8 cellular contexts compared by ENCODE assay signal in the genomic region with DNA sequence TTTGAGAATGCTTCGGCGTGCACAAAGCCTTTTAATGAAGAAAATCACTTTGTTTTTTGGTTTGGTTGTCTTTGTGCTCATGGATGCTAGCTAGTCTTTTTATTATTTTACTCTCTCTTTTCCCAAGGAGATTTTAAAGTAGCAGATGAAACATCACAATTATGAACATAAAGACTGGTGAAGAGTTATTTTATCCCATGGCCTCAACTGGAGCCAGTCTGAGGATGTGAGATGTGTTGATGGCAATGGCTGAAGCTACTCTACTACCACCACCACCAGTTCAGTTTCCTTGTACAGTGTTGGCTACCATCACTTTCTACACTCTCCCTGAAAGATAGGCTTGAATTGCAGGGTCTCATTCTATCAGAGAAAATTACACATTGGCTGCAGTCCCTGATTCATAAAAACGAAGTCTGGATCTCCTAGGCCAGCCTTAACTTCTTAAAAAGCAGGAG. TPM values are rescaled to one million over a fixed set of nuclear protein-coding genes. Genes with fewer than 3 reads are reported as not detected.
A peak's percentile ranks its signal among the peaks of the same experiment; 100 is the strongest.
DNase-seq lines count a peak whose midpoint lies in the region; ATAC-seq and TF ChIP-seq lines count a peak whose summit lies in the region.

No MANE protein-coding gene starts in this region.

- H3K27ac Mint-ChIP-seq in CD14-positive monocyte (peak overlapping the region in 6 of 7 donors; percentile 14 to 92 (median 40)), nephron progenitor cell (no peak overlapping the region)

- no peaks in the 10 kb centered on the region for H3K27me3 Mint-ChIP-seq in CD14-positive monocyte (ENCODE audit: low read depth in 3 of 3)
- no peaks in the 10 kb centered on the region for H3K27me3 Mint-ChIP-seq in nephron progenitor cell (ENCODE audit: low read depth, poor library complexity)

- H3K4me1 Mint-ChIP-seq in CD14-positive monocyte (peaks cover 30% of the 10 kb centered on the region), nephron progenitor cell (peaks cover 36% of the 10 kb centered on the region)

- no peak for TF ChIP-seq CTCF in CD14-positive monocyte (IDR thresholded peaks at IDR 0.05)
- no peak for TF ChIP-seq CTCF in nephron progenitor cell (IDR thresholded peaks at IDR 0.05)

- intact Hi-C loops in CD14-positive monocyte (cut with micrococcal nuclease), result loop anchor here (5.0 to 10.0 kb wide), 3 partner anchors 191 to 257 kb away; partner anchors contain the start of genes HNRNPH3 (in 1 of the 2), PBLD (in 1 of the 2) and SIRT1 (in 1 of the 2)

- H3K9me3 ChIP-seq in KOPT-K1 (ENCODE audit: insufficient read depth, low read length, poor library complexity, severe bottlenecking), result no peaks in the 10 kb centered on the region

- no peak for DNase-seq in CD14-positive monocyte (ENCODE audit: low spot score)
- no peak for DNase-seq in nephron progenitor cell
- DNase-seq in DMS153 (lab: John Stamatoyannopoulos, UW), result no peak
- no peak for DNase-seq in CD1c-positive myeloid dendritic cell (ENCODE audit: extremely low spot score)
- no peak for DNase-seq in stimulated activated naive CD4-positive, alpha-beta T cell treated with Interleukin-2 at 50 U/mL for 16 hours (lab: John Stamatoyannopoulos, UW)

- peaks cover 9% of the 10 kb centered on the region for H3K36me3 ChIP-seq in KOPT-K1 (ENCODE audit: insufficient read depth, low read length)

- ATAC-seq in GM21423 (IDR thresholded peaks at IDR 0.05; ENCODE audit: unreplicated experiment), result no peak

- H3K27ac ChIP-seq in KOPT-K1 (ENCODE audit: low read depth, low read length, poor library complexity, severe bottlenecking) (peak overlapping the region; percentile 89), cingulate gyrus (ENCODE audit: low read depth, low read length) (peak overlapping the region; percentile 91)

- no peaks in the 10 kb centered on the region for H3K9me3 Mint-ChIP-seq in CD14-positive monocyte
- H3K9me3 Mint-ChIP-seq in nephron progenitor cell, result no peaks in the 10 kb centered on the region

- peak overlapping the region; percentile 47 to 71 for H3K4me3 Mint-ChIP-seq in CD14-positive monocyte
- peak overlapping the region; percentile 96 for H3K4me3 Mint-ChIP-seq in nephron progenitor cell

- H3K36me3 Mint-ChIP-seq in CD14-positive monocyte (peaks cover 10 to 12% of the 10 kb centered on the region in 2 donors), nephron progenitor cell (ENCODE audit: low read depth) (peaks cover 5% of the 10 kb centered on the region)

RNA-seq across cellular contexts. Expression of gene HERC4, which starts 0.5 kb away (rescaled TPM):
- 10 to 100 TPM; 10.7 to 14.3 TPM for polyA plus RNA-seq in CD14-positive monocyte

RNA-seq across cellular contexts. Expression of gene MYPN, which starts 33.7 kb away (rescaled TPM):
- not detected for polyA plus RNA-seq in CD14-positive monocyte
